In the genomic region with DNA sequence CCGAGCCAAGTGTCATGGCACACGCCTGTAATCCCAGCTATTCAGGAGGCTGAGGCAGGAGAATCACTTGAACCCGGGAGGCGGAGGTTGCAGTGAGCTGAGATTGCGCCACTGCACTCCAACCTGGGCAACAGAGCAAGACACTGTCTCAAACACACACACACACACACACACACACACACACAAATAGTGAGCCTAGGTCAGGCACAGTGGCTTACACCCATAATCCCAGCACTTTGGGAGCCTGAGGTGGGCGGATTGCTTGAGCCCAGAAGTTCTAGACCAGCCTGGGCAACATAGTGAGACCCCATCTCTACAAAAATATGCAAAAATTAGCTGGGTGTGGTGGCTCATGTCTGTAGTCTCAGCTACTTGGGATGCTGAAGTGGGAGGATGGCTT, we compare ENCODE assay signal across 4 cellular contexts. TPM values are rescaled to one million over a fixed set of nuclear protein-coding genes. Genes with fewer than 3 reads are reported as not detected.
"Had no signal": no experiment of that assay in that cellular context is flagged by ENCODE, and none has a peak within 500 bp of the region (broad histone marks: within the 10 kb centered on the region; RNA-seq: fewer than 3 reads in every experiment).

No MANE protein-coding gene starts in this region.

RNA-seq across cellular contexts. Expression of a gene that starts 4.0 kb away (rescaled TPM):
- total RNA-seq: M059J, MCF 10A, NCI-H460 had no signal

RNA-seq across cellular contexts. Expression of a gene that starts 25.6 kb away (rescaled TPM):
- total RNA-seq: LHCN-M2, MCF 10A, NCI-H460 had no signal
